32 cellular contexts compared by ENCODE assay signal in genomic region chr4:8136529-8136928, GRCh38. TPM values are rescaled to one million over a fixed set of nuclear protein-coding genes. Genes with fewer than 3 reads are reported as not detected.
"Had no signal": no experiment of that assay in that cellular context is flagged by ENCODE, and none has a peak within 500 bp of the region (broad histone marks: within the 10 kb centered on the region; RNA-seq: fewer than 3 reads in every experiment).

No MANE protein-coding gene starts in this region.

- DNase-seq: activated B cell treated with CpG ODN at 0.5 μM for 24 hours; activated CD4-positive, alpha-beta memory T cell treated with anti-CD3 and anti-CD28 coated beads for 36 hours; activated CD4-positive, alpha-beta T cell treated with anti-CD3 and anti-CD28 coated beads for 4 hours; activated CD4-positive, alpha-beta T cell treated with anti-CD3 and anti-CD28 coated beads, Interleukin-2, amount 50 U/mL, for 1 hour; activated CD4-positive, CD25-positive, alpha-beta regulatory T cell treated with anti-CD3 and anti-CD28 coated beads, Interleukin-2, amount 50 U/mL, for 72 hours; activated CD8-positive, alpha-beta memory T cell treated with anti-CD3 and anti-CD28 coated beads, Interleukin-2, amount 50 U/mL, for 4 hours; activated gamma-delta T cell treated with Interleukin-2 at 50 U/mL for 16 hours; activated naive CD4-positive, alpha-beta T cell treated with anti-CD3 and anti-CD28 coated beads, Interleukin-2, amount 10 ng/mL, durations not matched to agents 7 days and 5 days; activated naive CD8-positive, alpha-beta T cell treated with anti-CD3 and anti-CD28 coated beads, Interleukin-2, amount 50 U/mL, for 24 hours; activated T-cell treated with anti-CD3 and anti-CD28 coated beads for 4 hours; activated T-cell treated with anti-CD3 and anti-CD28 coated beads, Interleukin-2, amount 50 U/mL, for 4 hours; anterior cingulate cortex; central memory CD4-positive, alpha-beta T cell; NCI-H1105; NCI-H1417 treated with DMSO at 0.1 percent for 48 hours; NCI-H187 treated with DMSO at 0.1 percent for 48 hours; NCI-H2081; NCI-H2171 treated with DMSO at 0.1 percent for 48 hours; NCI-H226; NCI-H446 treated with DMSO at 0.1 percent for 48 hours; NCI-H524; NCI-H748 treated with DMSO at 0.1 percent for 48 hours; NK-92 treated with Interleukin-12 subunit alpha and Interleukin-12 subunit beta, amount 100 ng/mL, for 24 hours; PC-9; Right ventricle myocardium superior; SW 1271; T-helper 1 cell; T-helper 2 cell; T-helper 9 cell had no signal

- ATAC-seq: activated naive CD8-positive, alpha-beta T cell treated with anti-CD3 and anti-CD28 coated beads, Interleukin-2, amount 50 U/mL, for 24 hours; activated T-cell treated with anti-CD3 and anti-CD28 coated beads, Interleukin-2, amount 50 U/mL, for 4 hours had no signal

- H3K4me2 ChIP-seq: PC-9 had no signal

- H3K4me3 ChIP-seq: PC-9 had no signal

- H3K27ac ChIP-seq: PC-9, RWPE1, VCaP had no signal

- H2AFZ ChIP-seq: PC-9 had no signal

RNA-seq across cellular contexts. Expression of gene ABLIM2, which starts 22.1 kb away (rescaled TPM):
- total RNA-seq: M059J had no signal
